In the genomic region with DNA sequence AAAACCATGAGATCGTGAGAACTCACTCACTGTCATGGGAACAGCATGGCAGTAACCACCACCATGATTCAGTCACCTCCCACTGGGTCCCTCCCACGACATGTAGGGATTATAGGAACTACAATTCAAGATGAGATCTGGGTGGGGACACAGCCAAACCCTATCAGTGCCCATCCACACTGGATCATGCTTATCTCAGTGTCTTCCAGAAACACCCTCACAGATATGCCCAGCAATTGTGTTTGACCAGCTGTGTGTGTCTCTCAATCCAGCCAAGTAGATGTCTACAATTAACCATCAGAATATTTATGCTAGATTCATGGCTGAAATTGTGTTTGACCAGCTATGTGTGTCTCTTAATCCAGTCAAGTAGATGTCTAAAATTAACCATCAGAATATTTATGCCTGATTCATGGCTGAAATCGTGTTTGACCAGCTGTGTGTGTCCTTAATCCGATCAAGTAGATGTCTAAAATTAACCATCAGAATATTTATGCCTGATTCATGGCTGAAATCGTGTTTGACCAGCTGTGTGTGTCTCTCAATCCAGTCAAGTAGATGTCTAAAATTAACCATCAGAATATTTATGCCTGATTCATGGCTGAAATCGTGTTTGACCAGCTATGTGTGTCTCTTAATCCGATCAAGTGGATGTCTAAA, we compare ENCODE assay signal across 1 cellular context. TPM values are rescaled to one million over a fixed set of nuclear protein-coding genes. Genes with fewer than 3 reads are reported as not detected.
"Had no signal": no experiment of that assay in that cellular context is flagged by ENCODE, and none has a peak within 500 bp of the region (broad histone marks: within the 10 kb centered on the region; RNA-seq: fewer than 3 reads in every experiment).

No MANE protein-coding gene starts in this region.

RNA-seq across cellular contexts. Expression of a gene that starts 38.5 kb away (rescaled TPM):
- total RNA-seq: HepG2 had no signal
- polyA plus RNA-seq: HepG2 had no signal
